8 cellular contexts compared by ENCODE assay signal in the genomic region with DNA sequence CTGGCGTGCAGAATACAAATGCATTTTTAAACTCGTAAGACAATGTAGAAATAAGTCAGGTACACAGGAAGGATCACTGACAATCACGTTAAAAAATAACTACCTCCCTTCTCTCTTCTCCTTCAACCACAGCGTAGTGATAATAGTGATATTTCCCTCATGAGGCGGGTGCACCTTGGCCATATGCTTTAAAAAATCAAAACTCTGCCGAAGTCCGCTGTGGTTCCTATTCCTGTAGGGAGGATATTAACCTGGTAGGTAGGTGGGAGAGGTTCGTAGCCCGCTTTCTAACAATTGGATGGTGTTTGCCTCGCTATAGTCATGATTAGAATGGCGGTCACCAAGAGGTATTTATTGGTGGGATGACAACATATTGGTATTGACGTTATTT. TPM values are rescaled to one million over a fixed set of nuclear protein-coding genes. Genes with fewer than 3 reads are reported as not detected.
DNase-seq lines count a peak whose midpoint lies in the region; ATAC-seq, FAIRE-seq and TF ChIP-seq lines count a peak whose summit lies in the region.

No MANE protein-coding gene starts in this region.

- peak overlapping the region; percentile 28; the same call in 1 of the 2 replicates for H3K9ac ChIP-seq in KMS-11

- no peak for FAIRE-seq in GM12892 (lab: Jason Lieb, UNC)

- H3K27ac ChIP-seq in AG04450 (ENCODE audit: low read depth, low read length) (no peak overlapping the region), KMS-11 (peak overlapping the region; percentile 44; the same call in 1 of the 2 replicates), coronary artery (no peak overlapping the region)

- H3K9me3 Mint-ChIP-seq in naive thymus-derived CD8-positive, alpha-beta T cell = no peaks in the 10 kb centered on the region

- H3K4me3 ChIP-seq in AG04450 (ENCODE audit: low read depth, low read length) (peak overlapping the region; percentile 78), KMS-11 (IDR thresholded peaks at IDR 0.05; ENCODE audit: insufficient read depth, low read depth, low read length) (peak overlapping the region; percentile 88), coronary artery (peak overlapping the region; percentile 60)

- H4K20me1 ChIP-seq in KMS-11 (ENCODE audit: insufficient read depth) = no peaks in the 10 kb centered on the region

- TF ChIP-seq CTCF in AG04450 (IDR thresholded peaks at IDR 0.05; ENCODE audit: low read depth, low read length) = no peak
- no peak for TF ChIP-seq CTCF in KMS-11 (conservative IDR thresholded peaks at IDR 0.05; ENCODE audit: low read depth, low read length)
- no peak for TF ChIP-seq CTCF in coronary artery (IDR thresholded peaks at IDR 0.05)

- peaks cover 35% of the 10 kb centered on the region for H3K4me1 ChIP-seq in KMS-11 (ENCODE audit: low read depth, poor library complexity, severe bottlenecking)

- H3K27me3 Mint-ChIP-seq in naive thymus-derived CD8-positive, alpha-beta T cell = peaks cover 27 to 59% (median 34%) of the 10 kb centered on the region in 5 donors

- no peak for ATAC-seq in naive thymus-derived CD8-positive, alpha-beta T cell

- no peaks in the 10 kb centered on the region for H3K79me2 ChIP-seq in KMS-11 (ENCODE audit: insufficient read depth, low read depth)

- peak overlapping the region; percentile 86 to 96 (median 90) for H3K4me3 Mint-ChIP-seq in naive thymus-derived CD8-positive, alpha-beta T cell

- H3K4me2 ChIP-seq in KMS-11 = peak overlapping the region; percentile 92

- peak overlapping the region in 6 of 10 donors; percentile 0 to 88 (median 42) for H3K27ac Mint-ChIP-seq in naive thymus-derived CD8-positive, alpha-beta T cell

- CTCF ChIA-PET in AG04450 (lab: Charles Lee) = interaction anchor here (2.1 kb wide), 1 partner anchor 422 kb away, joined by 10 read pairs; no protein-coding TSS in a partner anchor

- H3K36me3 Mint-ChIP-seq in naive thymus-derived CD8-positive, alpha-beta T cell = no peaks in the 10 kb centered on the region

- H3K27me3 ChIP-seq in AG04450 (ENCODE audit: control insufficient read depth, insufficient read depth, low read length) (no peaks in the 10 kb centered on the region), KMS-11 (ENCODE audit: insufficient read depth, low read depth) (no peaks in the 10 kb centered on the region)

- H3K9me3 ChIP-seq in AG04450 (ENCODE audit: control insufficient read depth, insufficient read depth, low read length) = no peaks in the 10 kb centered on the region

- POLR2A ChIA-PET in AG04450 (lab: Yijun Ruan, JAX) = interaction anchor here (1.3 kb wide), 1 partner anchor 420 kb away, joined by 5 read pairs; no protein-coding TSS in a partner anchor
- POLR2A ChIA-PET in naive thymus-derived CD8-positive, alpha-beta T cell (lab: Charles Lee) = no interaction called here

- H3K4me1 Mint-ChIP-seq in naive thymus-derived CD8-positive, alpha-beta T cell = peaks cover 21 to 35% (median 29%) of the 10 kb centered on the region in 4 donors

- H2AFZ ChIP-seq in KMS-11 (ENCODE audit: low read depth) = peak overlapping the region; percentile 64

- no peaks in the 10 kb centered on the region for H3K36me3 ChIP-seq in KMS-11 (ENCODE audit: insufficient read depth)

- TF ChIP-seq POLR2A in GM12892 (IDR thresholded peaks at IDR 0.05; ENCODE audit: low read depth, low read length) = no peak

- no peak for DNase-seq in AG04450 (ENCODE audit: low read depth, low spot score)
- no peak for DNase-seq in coronary artery (ENCODE audit: low spot score)
- peak in 1 of 10 donors; percentile 4 for DNase-seq in naive thymus-derived CD8-positive, alpha-beta T cell
- DNase-seq in stimulated activated CD4-positive, alpha-beta T cell treated with anti-CD3 and anti-CD28 coated beads, Interleukin-12 subunit alpha, Interleukin-12 subunit beta, amount 100 ng/mL, for 4 hours = no peak
- DNase-seq in NCI-H1048 (lab: John Stamatoyannopoulos, UW) = no peak
- DNase-seq in COLO668 (lab: John Stamatoyannopoulos, UW; ENCODE audit: unreplicated experiment) = no peak
- DNase-seq in GM12892 (ENCODE audit: insufficient read length) = no peak

RNA-seq across cellular contexts. Expression of a gene that starts 0.7 kb away (rescaled TPM):
- polyA plus RNA-seq in AG04450 (2011; rRNA removed) = 2.1 and 2.3 TPM in 2 replicates
- polyA minus RNA-seq in AG04450 (2011; rRNA and poly(A)+ RNA removed) = 0.97 and 1.1 TPM in 2 replicates
- not detected for total RNA-seq in naive thymus-derived CD8-positive, alpha-beta T cell
- polyA plus RNA-seq in naive thymus-derived CD8-positive, alpha-beta T cell = under 1 TPM in 2 of 3 donors, not detected in 1; 0.06 to 0.08 TPM
- polyA plus RNA-seq in GM12892 (2012; ENCODE audit: missing spikeins) = not detected
